In the genomic region with DNA sequence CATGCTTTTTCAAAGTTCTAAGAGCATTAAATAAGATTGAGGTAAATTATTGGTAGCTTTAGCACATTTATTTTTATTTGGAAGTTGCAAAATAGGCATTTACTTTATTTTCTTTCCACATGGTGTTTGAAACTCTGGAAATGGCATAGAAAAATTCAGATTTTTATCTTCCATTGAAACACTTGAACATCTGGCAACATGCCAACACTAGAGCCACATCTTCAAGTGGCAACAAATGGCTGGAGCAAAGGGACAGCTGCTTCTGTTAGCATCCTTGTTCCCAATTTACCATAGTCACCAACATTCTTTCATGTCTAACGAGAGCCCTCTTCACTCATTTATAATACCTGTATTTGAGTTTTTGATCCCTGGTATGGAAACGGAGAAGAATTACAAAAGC, we compare ENCODE assay signal across 14 cellular contexts.
"Had no signal": no experiment of that assay in that cellular context is flagged by ENCODE, and none has a peak within 500 bp of the region (broad histone marks: within the 10 kb centered on the region; RNA-seq: fewer than 3 reads in every experiment).

No MANE protein-coding gene starts in this region.

- H3K9me3 ChIP-seq: ascending aorta, thyroid gland had no signal

- H3K27ac ChIP-seq: ascending aorta, esophagus squamous epithelium, foreskin keratinocyte, thyroid gland had no signal

- H3K4me1 ChIP-seq: ascending aorta, esophagus squamous epithelium, foreskin keratinocyte, thyroid gland had no signal

- ATAC-seq: activated naive CD8-positive, alpha-beta T cell treated with anti-CD3 and anti-CD28 coated beads, Interleukin-2, amount 50 U/mL, for 24 hours; foreskin keratinocyte; naive thymus-derived CD8-positive, alpha-beta T cell; right cardiac atrium; stimulated activated effector memory CD8-positive, alpha-beta T cell treated with anti-CD3 and anti-CD28 coated beads, Interleukin-12 subunit alpha, Interleukin-12 subunit beta, amount 100 ng/mL, for 72 hours had no signal

- H3K4me3 ChIP-seq: ascending aorta, esophagus squamous epithelium, thyroid gland had no signal

- H3K36me3 ChIP-seq: ascending aorta, esophagus squamous epithelium, thyroid gland had no signal

- H3K27me3 ChIP-seq: ascending aorta, esophagus squamous epithelium, foreskin keratinocyte, thyroid gland had no signal

- FAIRE-seq: bronchial epithelial cell, urothelium cell line had no signal

- DNase-seq: activated CD4-positive, alpha-beta T cell treated with anti-CD3 and anti-CD28 coated beads, Interleukin-2, amount 10 ng/mL, durations not matched to agents 24 days and 14 days; activated naive CD4-positive, alpha-beta T cell treated with Interleukin-2 at 50 U/mL for 16 hours; activated naive CD8-positive, alpha-beta T cell treated with anti-CD3 and anti-CD28 coated beads, Interleukin-2, amount 50 U/mL, for 24 hours; esophagus squamous epithelium; foreskin keratinocyte; head of caudate nucleus; left colon; naive thymus-derived CD8-positive, alpha-beta T cell; right cardiac atrium had no signal
